ENCODE assay signal across 1 cellular context in the genomic region with DNA sequence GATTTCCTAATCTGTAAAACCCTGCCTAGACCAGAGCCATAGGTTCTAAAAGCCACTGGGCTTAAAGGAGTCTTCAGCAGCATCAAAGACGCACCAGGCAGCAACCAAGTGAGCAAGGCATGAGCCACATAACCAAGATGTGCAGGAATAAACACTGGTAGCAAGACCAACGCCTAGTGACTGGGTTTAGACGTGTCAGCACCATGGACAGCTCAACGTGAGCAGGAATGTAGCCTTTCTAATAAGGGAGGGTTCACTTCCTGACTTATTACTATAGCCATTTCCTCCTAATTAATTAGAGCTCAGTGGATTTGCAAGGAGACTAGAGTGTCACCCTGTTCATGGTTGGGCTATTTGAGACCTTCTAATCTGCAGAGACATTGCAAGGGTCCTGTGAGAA.
TF ChIP-seq lines count a peak whose summit lies in the region.

No MANE protein-coding gene starts in this region.

TF ChIP-seq in HepG2, 621 proteins besides CTCF, POLR2A, EP300 and RAD21 (continued from another document and continues in another):
- TF ChIP-seq, protein P1, sequence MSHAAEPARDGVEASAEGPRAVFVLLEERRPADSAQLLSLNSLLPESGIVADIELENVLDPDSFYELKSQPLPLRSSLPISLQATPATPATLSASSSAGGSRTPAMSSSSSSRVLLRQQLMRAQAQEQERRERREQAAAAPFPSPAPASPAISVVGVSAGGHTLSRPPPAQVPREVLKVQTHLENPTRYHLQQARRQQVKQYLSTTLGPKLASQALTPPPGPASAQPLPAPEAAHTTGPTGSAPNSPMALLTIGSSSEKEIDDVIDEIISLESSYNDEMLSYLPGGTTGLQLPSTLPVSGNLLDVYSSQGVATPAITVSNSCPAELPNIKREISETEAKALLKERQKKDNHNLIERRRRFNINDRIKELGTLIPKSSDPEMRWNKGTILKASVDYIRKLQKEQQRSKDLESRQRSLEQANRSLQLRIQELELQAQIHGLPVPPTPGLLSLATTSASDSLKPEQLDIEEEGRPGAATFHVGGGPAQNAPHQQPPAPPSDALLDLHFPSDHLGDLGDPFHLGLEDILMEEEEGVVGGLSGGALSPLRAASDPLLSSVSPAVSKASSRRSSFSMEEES (CRISPR knock-in tag; IDR thresholded peaks at IDR 0.05), result peak; percentile 49; the same call in 1 of the 2 replicates
- TF ChIP-seq ZNF766 (CRISPR knock-in tag; IDR thresholded peaks at IDR 0.05; ENCODE audit: borderline replicate concordance) (no peak), SMC3 (IDR thresholded peaks at IDR 0.05; ENCODE audit: low read length) (no peak), TBX2 (CRISPR knock-in tag; IDR thresholded peaks at IDR 0.05; ENCODE audit: borderline replicate concordance) (no peak), ZNF12 (CRISPR knock-in tag; IDR thresholded peaks at IDR 0.05) (0 out of 2 replicates have a peak, but pooled peaks have one; percentile 29), ZNF232 (CRISPR knock-in tag; IDR thresholded peaks at IDR 0.05; ENCODE audit: borderline replicate concordance) (peak; percentile 66; the same call in 1 of the 2 replicates), TARDBP (CRISPR knock-in tag; IDR thresholded peaks at IDR 0.05) (no peak), ZFP82 (CRISPR knock-in tag; IDR thresholded peaks at IDR 0.05; ENCODE audit: borderline replicate concordance) (no peak), GATAD1 (CRISPR knock-in tag; IDR thresholded peaks at IDR 0.05) (0 out of 2 replicates have a peak, but pooled peaks have one; percentile 30), SMAD3 (CRISPR knock-in tag; IDR thresholded peaks at IDR 0.05) (0 out of 2 replicates have a peak, but pooled peaks have one; percentile 25), FOXK1 (CRISPR knock-in tag; IDR thresholded peaks at IDR 0.05; ENCODE audit: borderline replicate concordance, low read depth) (peak; percentile 25; the same call in 1 of the 2 replicates), NR1H2 (CRISPR knock-in tag; IDR thresholded peaks at IDR 0.05; ENCODE audit: borderline replicate concordance, low read depth) (no peak), GPN1 (CRISPR knock-in tag; IDR thresholded peaks at IDR 0.05; ENCODE audit: borderline replicate concordance) (no peak), ZNF777 (CRISPR knock-in tag; IDR thresholded peaks at IDR 0.05) (no peak), TCF7 (IDR thresholded peaks at IDR 0.05; ENCODE audit: low read depth) (no peak), SAP130 (CRISPR knock-in tag; IDR thresholded peaks at IDR 0.05; ENCODE audit: low read depth) (peak; percentile 37; the same call in 1 of the 2 replicates), CENPX (CRISPR knock-in tag; IDR thresholded peaks at IDR 0.05) (no peak), WIZ (CRISPR knock-in tag; IDR thresholded peaks at IDR 0.05) (peak; percentile 98), ZIK1 (CRISPR knock-in tag; IDR thresholded peaks at IDR 0.05; ENCODE audit: borderline replicate concordance, low read depth) (peak; percentile 45; the same call in 1 of the 2 replicates), ZNF792 (CRISPR knock-in tag; IDR thresholded peaks at IDR 0.05) (peak; percentile 75), MIER2 (CRISPR knock-in tag; IDR thresholded peaks at IDR 0.05) (peak; percentile 99), MIXL1 (CRISPR knock-in tag; IDR thresholded peaks at IDR 0.05) (peak; percentile 86), ZNF563 (CRISPR knock-in tag; IDR thresholded peaks at IDR 0.05) (0 out of 2 replicates have a peak, but pooled peaks have one; percentile 24), NR3C1 (CRISPR knock-in tag; IDR thresholded peaks at IDR 0.05) (no peak), IRX3 (CRISPR knock-in tag; IDR thresholded peaks at IDR 0.05; ENCODE audit: borderline replicate concordance, low read depth) (0 out of 2 replicates have a peak, but pooled peaks have one; percentile 37)
- TF ChIP-seq, protein P2, sequence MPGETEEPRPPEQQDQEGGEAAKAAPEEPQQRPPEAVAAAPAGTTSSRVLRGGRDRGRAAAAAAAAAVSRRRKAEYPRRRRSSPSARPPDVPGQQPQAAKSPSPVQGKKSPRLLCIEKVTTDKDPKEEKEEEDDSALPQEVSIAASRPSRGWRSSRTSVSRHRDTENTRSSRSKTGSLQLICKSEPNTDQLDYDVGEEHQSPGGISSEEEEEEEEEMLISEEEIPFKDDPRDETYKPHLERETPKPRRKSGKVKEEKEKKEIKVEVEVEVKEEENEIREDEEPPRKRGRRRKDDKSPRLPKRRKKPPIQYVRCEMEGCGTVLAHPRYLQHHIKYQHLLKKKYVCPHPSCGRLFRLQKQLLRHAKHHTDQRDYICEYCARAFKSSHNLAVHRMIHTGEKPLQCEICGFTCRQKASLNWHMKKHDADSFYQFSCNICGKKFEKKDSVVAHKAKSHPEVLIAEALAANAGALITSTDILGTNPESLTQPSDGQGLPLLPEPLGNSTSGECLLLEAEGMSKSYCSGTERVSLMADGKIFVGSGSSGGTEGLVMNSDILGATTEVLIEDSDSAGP (CRISPR knock-in tag; IDR thresholded peaks at IDR 0.05; ENCODE audit: borderline replicate concordance), result no peak
- TF ChIP-seq, protein P3, sequence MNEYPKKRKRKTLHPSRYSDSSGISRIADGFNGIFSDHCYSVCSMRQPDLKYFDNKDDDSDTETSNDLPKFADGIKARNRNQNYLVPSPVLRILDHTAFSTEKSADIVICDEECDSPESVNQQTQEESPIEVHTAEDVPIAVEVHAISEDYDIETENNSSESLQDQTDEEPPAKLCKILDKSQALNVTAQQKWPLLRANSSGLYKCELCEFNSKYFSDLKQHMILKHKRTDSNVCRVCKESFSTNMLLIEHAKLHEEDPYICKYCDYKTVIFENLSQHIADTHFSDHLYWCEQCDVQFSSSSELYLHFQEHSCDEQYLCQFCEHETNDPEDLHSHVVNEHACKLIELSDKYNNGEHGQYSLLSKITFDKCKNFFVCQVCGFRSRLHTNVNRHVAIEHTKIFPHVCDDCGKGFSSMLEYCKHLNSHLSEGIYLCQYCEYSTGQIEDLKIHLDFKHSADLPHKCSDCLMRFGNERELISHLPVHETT (CRISPR knock-in tag; conservative IDR thresholded peaks at IDR 0.05), result peak; percentile 50; the same call in 1 of the 2 replicates
- TF ChIP-seq, protein P4, sequence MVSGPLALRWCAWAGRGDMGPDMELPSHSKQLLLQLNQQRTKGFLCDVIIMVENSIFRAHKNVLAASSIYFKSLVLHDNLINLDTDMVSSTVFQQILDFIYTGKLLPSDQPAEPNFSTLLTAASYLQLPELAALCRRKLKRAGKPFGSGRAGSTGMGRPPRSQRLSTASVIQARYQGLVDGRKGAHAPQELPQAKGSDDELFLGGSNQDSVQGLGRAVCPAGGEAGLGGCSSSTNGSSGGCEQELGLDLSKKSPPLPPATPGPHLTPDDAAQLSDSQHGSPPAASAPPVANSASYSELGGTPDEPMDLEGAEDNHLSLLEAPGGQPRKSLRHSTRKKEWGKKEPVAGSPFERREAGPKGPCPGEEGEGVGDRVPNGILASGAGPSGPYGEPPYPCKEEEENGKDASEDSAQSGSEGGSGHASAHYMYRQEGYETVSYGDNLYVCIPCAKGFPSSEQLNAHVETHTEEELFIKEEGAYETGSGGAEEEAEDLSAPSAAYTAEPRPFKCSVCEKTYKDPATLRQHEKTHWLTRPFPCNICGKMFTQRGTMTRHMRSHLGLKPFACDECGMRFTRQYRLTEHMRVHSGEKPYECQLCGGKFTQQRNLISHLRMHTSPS (CRISPR knock-in tag; IDR thresholded peaks at IDR 0.05; ENCODE audit: low read depth), result no peak
- TF ChIP-seq, protein P5, sequence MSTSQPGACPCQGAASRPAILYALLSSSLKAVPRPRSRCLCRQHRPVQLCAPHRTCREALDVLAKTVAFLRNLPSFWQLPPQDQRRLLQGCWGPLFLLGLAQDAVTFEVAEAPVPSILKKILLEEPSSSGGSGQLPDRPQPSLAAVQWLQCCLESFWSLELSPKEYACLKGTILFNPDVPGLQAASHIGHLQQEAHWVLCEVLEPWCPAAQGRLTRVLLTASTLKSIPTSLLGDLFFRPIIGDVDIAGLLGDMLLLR (CRISPR knock-in tag; IDR thresholded peaks at IDR 0.05), result no peak
- TF ChIP-seq, protein P6, sequence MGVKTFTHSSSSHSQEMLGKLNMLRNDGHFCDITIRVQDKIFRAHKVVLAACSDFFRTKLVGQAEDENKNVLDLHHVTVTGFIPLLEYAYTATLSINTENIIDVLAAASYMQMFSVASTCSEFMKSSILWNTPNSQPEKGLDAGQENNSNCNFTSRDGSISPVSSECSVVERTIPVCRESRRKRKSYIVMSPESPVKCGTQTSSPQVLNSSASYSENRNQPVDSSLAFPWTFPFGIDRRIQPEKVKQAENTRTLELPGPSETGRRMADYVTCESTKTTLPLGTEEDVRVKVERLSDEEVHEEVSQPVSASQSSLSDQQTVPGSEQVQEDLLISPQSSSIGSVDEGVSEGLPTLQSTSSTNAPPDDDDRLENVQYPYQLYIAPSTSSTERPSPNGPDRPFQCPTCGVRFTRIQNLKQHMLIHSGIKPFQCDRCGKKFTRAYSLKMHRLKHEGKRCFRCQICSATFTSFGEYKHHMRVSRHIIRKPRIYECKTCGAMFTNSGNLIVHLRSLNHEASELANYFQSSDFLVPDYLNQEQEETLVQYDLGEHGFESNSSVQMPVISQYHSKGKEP (CRISPR knock-in tag; IDR thresholded peaks at IDR 0.05), result 0 out of 2 replicates have a peak, but pooled peaks have one; percentile 67
- TF ChIP-seq, protein P7, sequence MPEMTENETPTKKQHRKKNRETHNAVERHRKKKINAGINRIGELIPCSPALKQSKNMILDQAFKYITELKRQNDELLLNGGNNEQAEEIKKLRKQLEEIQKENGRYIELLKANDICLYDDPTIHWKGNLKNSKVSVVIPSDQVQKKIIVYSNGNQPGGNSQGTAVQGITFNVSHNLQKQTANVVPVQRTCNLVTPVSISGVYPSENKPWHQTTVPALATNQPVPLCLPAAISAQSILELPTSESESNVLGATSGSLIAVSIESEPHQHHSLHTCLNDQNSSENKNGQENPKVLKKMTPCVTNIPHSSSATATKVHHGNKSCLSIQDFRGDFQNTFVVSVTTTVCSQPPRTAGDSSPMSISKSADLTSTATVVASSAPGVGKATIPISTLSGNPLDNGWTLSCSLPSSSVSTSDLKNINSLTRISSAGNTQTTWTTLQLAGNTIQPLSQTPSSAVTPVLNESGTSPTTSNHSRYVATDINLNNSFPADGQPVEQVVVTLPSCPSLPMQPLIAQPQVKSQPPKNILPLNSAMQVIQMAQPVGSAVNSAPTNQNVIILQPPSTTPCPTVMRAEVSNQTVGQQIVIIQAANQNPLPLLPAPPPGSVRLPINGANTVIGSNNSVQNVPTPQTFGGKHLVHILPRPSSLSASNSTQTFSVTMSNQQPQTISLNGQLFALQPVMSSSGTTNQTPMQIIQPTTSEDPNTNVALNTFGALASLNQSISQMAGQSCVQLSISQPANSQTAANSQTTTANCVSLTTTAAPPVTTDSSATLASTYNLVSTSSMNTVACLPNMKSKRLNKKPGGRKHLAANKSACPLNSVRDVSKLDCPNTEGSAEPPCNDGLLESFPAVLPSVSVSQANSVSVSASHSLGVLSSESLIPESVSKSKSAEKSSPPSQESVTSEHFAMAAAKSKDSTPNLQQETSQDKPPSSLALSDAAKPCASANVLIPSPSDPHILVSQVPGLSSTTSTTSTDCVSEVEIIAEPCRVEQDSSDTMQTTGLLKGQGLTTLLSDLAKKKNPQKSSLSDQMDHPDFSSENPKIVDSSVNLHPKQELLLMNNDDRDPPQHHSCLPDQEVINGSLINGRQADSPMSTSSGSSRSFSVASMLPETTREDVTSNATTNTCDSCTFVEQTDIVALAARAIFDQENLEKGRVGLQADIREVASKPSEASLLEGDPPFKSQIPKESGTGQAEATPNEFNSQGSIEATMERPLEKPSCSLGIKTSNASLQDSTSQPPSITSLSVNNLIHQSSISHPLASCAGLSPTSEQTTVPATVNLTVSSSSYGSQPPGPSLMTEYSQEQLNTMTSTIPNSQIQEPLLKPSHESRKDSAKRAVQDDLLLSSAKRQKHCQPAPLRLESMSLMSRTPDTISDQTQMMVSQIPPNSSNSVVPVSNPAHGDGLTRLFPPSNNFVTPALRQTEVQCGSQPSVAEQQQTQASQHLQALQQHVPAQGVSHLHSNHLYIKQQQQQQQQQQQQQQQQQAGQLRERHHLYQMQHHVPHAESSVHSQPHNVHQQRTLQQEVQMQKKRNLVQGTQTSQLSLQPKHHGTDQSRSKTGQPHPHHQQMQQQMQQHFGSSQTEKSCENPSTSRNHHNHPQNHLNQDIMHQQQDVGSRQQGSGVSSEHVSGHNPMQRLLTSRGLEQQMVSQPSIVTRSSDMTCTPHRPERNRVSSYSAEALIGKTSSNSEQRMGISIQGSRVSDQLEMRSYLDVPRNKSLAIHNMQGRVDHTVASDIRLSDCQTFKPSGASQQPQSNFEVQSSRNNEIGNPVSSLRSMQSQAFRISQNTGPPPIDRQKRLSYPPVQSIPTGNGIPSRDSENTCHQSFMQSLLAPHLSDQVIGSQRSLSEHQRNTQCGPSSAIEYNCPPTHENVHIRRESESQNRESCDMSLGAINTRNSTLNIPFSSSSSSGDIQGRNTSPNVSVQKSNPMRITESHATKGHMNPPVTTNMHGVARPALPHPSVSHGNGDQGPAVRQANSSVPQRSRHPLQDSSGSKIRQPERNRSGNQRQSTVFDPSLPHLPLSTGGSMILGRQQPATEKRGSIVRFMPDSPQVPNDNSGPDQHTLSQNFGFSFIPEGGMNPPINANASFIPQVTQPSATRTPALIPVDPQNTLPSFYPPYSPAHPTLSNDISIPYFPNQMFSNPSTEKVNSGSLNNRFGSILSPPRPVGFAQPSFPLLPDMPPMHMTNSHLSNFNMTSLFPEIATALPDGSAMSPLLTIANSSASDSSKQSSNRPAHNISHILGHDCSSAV (CRISPR knock-in tag; IDR thresholded peaks at IDR 0.05; ENCODE audit: borderline replicate concordance), result no peak
